Comparison of ENCODE assay signal across 8 cellular contexts in the genomic region with DNA sequence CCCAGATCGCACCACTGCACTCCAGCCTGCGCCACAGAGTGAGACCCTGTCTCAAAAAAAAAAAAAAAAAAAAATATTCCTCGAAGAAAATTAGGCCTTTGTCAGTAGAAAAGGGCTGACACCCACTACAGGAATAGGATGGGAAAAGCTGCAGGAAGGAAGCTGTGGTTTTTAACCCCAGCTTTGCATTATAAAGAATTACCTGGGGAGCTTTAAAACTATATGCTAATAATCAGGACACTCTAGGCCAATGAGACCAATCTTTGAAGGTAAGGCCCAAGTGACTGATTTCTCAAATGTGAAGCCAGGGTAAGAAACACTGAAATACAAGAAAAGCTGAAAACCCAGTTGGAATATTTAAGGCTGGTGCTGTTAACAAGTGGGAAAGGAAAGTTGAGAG.
A peak's percentile ranks its signal among the peaks of the same experiment; 100 is the strongest.
DNase-seq lines count a peak whose midpoint lies in the region; ATAC-seq and TF ChIP-seq lines count a peak whose summit lies in the region.

No MANE protein-coding gene starts in this region.

- H3K27ac ChIP-seq in cardiac muscle cell, result peak overlapping the region; percentile 92
- H3K27ac ChIP-seq in mammary epithelial cell (ENCODE audit: insufficient read depth, low read depth, low read length), result no peak overlapping the region
- no peak overlapping the region for H3K27ac ChIP-seq in upper lobe of right lung

- no peaks in the 10 kb centered on the region for H4K20me1 ChIP-seq in mammary epithelial cell (ENCODE audit: insufficient read depth, low read length)

- peaks cover 66% of the 10 kb centered on the region for H3K79me2 ChIP-seq in mammary epithelial cell (ENCODE audit: insufficient read depth, low read length)

- WGBS in mammary epithelial cell (ENCODE audit: low coverage, missing lambda C conversion rate), result 4% methylated on average over 3 of the region's 3 CpGs

- intact Hi-C loops in left ventricle myocardium superior (cut with micrococcal nuclease) (no loop called here), mammary epithelial cell (cut with micrococcal nuclease) (no loop called here), upper lobe of right lung (cut with DNase I) (no loop called here)

- dilution Hi-C loops in mammary epithelial cell (cut with HindIII; ENCODE audit: low sequenced_read_pairs), result no loop called here

- peaks cover 3% of the 10 kb centered on the region for H3K36me3 ChIP-seq in cardiac muscle cell
- no peaks in the 10 kb centered on the region for H3K36me3 ChIP-seq in mammary epithelial cell (ENCODE audit: insufficient read depth, low read length)
- H3K36me3 ChIP-seq in mucosa of stomach (ENCODE audit: control insufficient read depth, insufficient read depth, low read length), result no peaks in the 10 kb centered on the region
- no peaks in the 10 kb centered on the region for H3K36me3 ChIP-seq in upper lobe of right lung

- BruUV-seq in mammary epithelial cell (replicated peaks; lab: Mats Ljungman, UMichigan), result no TSS peak

- H3K27me3 ChIP-seq in cardiac muscle cell (no peaks in the 10 kb centered on the region), mammary epithelial cell (ENCODE audit: insufficient read depth, low read length) (no peaks in the 10 kb centered on the region), mucosa of stomach (ENCODE audit: control insufficient read depth, insufficient read depth, low read length) (no peaks in the 10 kb centered on the region), upper lobe of right lung (no peaks in the 10 kb centered on the region)

- H3K9ac ChIP-seq in mammary epithelial cell (ENCODE audit: insufficient read depth, low read length) (no peak overlapping the region), mucosa of stomach (ENCODE audit: low read length) (peak overlapping the region; percentile 11)

- H3K4me2 ChIP-seq in mammary epithelial cell (ENCODE audit: insufficient read depth, low read depth, low read length), result peak overlapping the region; percentile 71

- H3K9me3 ChIP-seq in cardiac muscle cell (ENCODE audit: low read depth) (no peaks in the 10 kb centered on the region), mammary epithelial cell (replicated peaks; ENCODE audit: insufficient read depth, low read length) (no peaks in the 10 kb centered on the region), mucosa of stomach (ENCODE audit: control insufficient read depth, low read length) (no peaks in the 10 kb centered on the region), upper lobe of right lung (no peaks in the 10 kb centered on the region)

- TF ChIP-seq CTCF in cardiac muscle cell (IDR thresholded peaks at IDR 0.05; ENCODE audit: low read depth, low read length), result no peak
- TF ChIP-seq CTCF in mammary epithelial cell (conservative IDR thresholded peaks at IDR 0.05 in 1 of 2, IDR thresholded peaks at IDR 0.05 in 1 of 2; ENCODE audit: extremely low read depth in 1 of 2, insufficient read depth in 1 of 2, low read depth in 1 of 2, low read length in 2 of 2), result no peak
- no peak for TF ChIP-seq CTCF in upper lobe of right lung (IDR thresholded peaks at IDR 0.05)

- CTCF ChIA-PET in mammary epithelial cell (lab: Charles Lee; ENCODE audit: low non-redundant PET), result interaction anchor here (0.6 kb wide), 1 partner anchor 385 kb away, joined by 6 read pairs; no protein-coding TSS in a partner anchor

- DNase-seq in cardiac muscle cell (ENCODE audit: low read depth in 1 of 2, low spot score in 1 of 2) (no peak), left ventricle myocardium superior (no peak), mammary epithelial cell (no peak), upper lobe of right lung (no peak), dermis blood vessel endothelial cell (no peak)
- DNase-seq in stimulated activated naive CD4-positive, alpha-beta T cell (lab: John Stamatoyannopoulos, UW), result no peak

- in situ Hi-C loops in mammary epithelial cell (cut with MboI; ENCODE audit: low sequenced_read_pairs in 2 of 2), result no loop called here

- H3K4me1 ChIP-seq in cardiac muscle cell (ENCODE audit: low read depth) (peaks cover 62% of the 10 kb centered on the region), mammary epithelial cell (ENCODE audit: insufficient read depth, low read length) (peaks cover 48% of the 10 kb centered on the region), mucosa of stomach (ENCODE audit: control insufficient read depth, insufficient read depth, low read length) (peaks cover 39% of the 10 kb centered on the region), upper lobe of right lung (peaks cover 66% of the 10 kb centered on the region)

- H2AFZ ChIP-seq in mammary epithelial cell (ENCODE audit: low read depth, low read length), result no peak overlapping the region

- ATAC-seq in left ventricle myocardium superior (no peak), upper lobe of right lung (no peak), GM19463 (IDR thresholded peaks at IDR 0.05; ENCODE audit: unreplicated experiment) (no peak)

- H3K4me3 ChIP-seq in cardiac muscle cell (peak overlapping the region; percentile 83), mammary epithelial cell (replicated peaks in 1 of 3; ENCODE audit: insufficient read depth in 1 of 3, low read depth in 2 of 3, low read length in 3 of 3) (peak overlapping the region in 2 of 3 experiments; percentile 70 to 88), mucosa of stomach (ENCODE audit: low read length) (no peak overlapping the region), upper lobe of right lung (peak overlapping the region; percentile 83)
